In genomic region chr11:9601041-9601875, GRCh38 we compare ENCODE assay signal across 8 cellular contexts. TPM values are rescaled to one million over a fixed set of nuclear protein-coding genes. Genes with fewer than 3 reads are reported as not detected.
DNase-seq lines count a peak whose midpoint lies in the region; ATAC-seq and TF ChIP-seq lines count a peak whose summit lies in the region.

No MANE protein-coding gene starts in this region.

- H3K27ac Mint-ChIP-seq in CD4-positive, CD25-positive, alpha-beta regulatory T cell = peak overlapping the region; percentile 45 to 98 (median 88)
- peak overlapping the region; percentile 88 for H3K27ac Mint-ChIP-seq in memory B cell
- H3K27ac Mint-ChIP-seq in stimulated activated naive CD8-positive, alpha-beta T cell treated with anti-CD3 and anti-CD28 coated beads, Interleukin-15, amount 100 ng/mL, for 72 hours = peak overlapping the region; percentile 46 to 98

- H3K4me1 Mint-ChIP-seq in CD4-positive, CD25-positive, alpha-beta regulatory T cell = peaks cover 11 to 23% (median 16%) of the 10 kb centered on the region in 4 donors
- H3K4me1 Mint-ChIP-seq in memory B cell = peaks cover 41% of the 10 kb centered on the region
- peaks cover 37% of the 10 kb centered on the region for H3K4me1 Mint-ChIP-seq in stimulated activated naive CD8-positive, alpha-beta T cell treated with anti-CD3 and anti-CD28 coated beads, Interleukin-15, amount 100 ng/mL, for 72 hours

- H3K4me3 ChIP-seq in CD4-positive, CD25-positive, alpha-beta regulatory T cell (ENCODE audit: low read depth, low read length) = peak overlapping the region; percentile 62
- H3K4me3 ChIP-seq in brain microvascular endothelial cell (ENCODE audit: low read depth, low read length) (no peak overlapping the region), tibial nerve (no peak overlapping the region)

- peak; percentile 10 to 76 (median 22) for DNase-seq in CD4-positive, CD25-positive, alpha-beta regulatory T cell
- DNase-seq in T-helper 1 cell (peak; percentile 13 to 86 (median 25)), brain microvascular endothelial cell (peak; percentile 95), memory B cell (ENCODE audit: low spot score in 2 of 2) (peak; percentile 39 to 54), tibial nerve (ENCODE audit: low spot score in 2 of 2) (no peak)
- DNase-seq in stimulated activated naive CD8-positive, alpha-beta T cell treated with anti-CD3 and anti-CD28 coated beads, Interleukin-15, amount 100 ng/mL, for 72 hours = peak; percentile 74 to 86

- no peaks in the 10 kb centered on the region for H3K27me3 Mint-ChIP-seq in CD4-positive, CD25-positive, alpha-beta regulatory T cell
- H3K27me3 Mint-ChIP-seq in memory B cell = no peaks in the 10 kb centered on the region
- peaks cover 11% of the 10 kb centered on the region for H3K27me3 Mint-ChIP-seq in stimulated activated naive CD8-positive, alpha-beta T cell treated with anti-CD3 and anti-CD28 coated beads, Interleukin-15, amount 100 ng/mL, for 72 hours

- H3K27me3 ChIP-seq in CD4-positive, CD25-positive, alpha-beta regulatory T cell (ENCODE audit: control insufficient read depth, insufficient read depth, low read length) = no peaks in the 10 kb centered on the region
- H3K27me3 ChIP-seq in brain microvascular endothelial cell (replicated peaks) (no peaks in the 10 kb centered on the region), tibial nerve (no peaks in the 10 kb centered on the region)

- TF ChIP-seq POLR2A in tibial nerve (IDR thresholded peaks at IDR 0.05) = no peak

- ATAC-seq in CD4-positive, CD25-positive, alpha-beta regulatory T cell (ENCODE audit: low read depth in 2 of 2) = peak; percentile 73 to 85
- ATAC-seq in GM19372 (IDR thresholded peaks at IDR 0.05; ENCODE audit: low read depth, unreplicated experiment) (peak; percentile 84), HG03378 (IDR thresholded peaks at IDR 0.05; ENCODE audit: unreplicated experiment) (peak; percentile 73), memory B cell (ENCODE audit: low read depth) (peak; percentile 90)
- ATAC-seq in stimulated activated naive CD8-positive, alpha-beta T cell treated with anti-CD3 and anti-CD28 coated beads, Interleukin-15, amount 100 ng/mL, for 72 hours = peak; percentile 93

- in situ Hi-C loops in brain microvascular endothelial cell (cut with HindIII; ENCODE audit: low pct_ligation_motif_present, low sequenced_read_pairs) = no loop called here

- peak overlapping the region; percentile 1 to 74 (median 68) for H3K4me3 Mint-ChIP-seq in CD4-positive, CD25-positive, alpha-beta regulatory T cell
- peak overlapping the region; percentile 85 for H3K4me3 Mint-ChIP-seq in memory B cell
- H3K4me3 Mint-ChIP-seq in stimulated activated naive CD8-positive, alpha-beta T cell treated with anti-CD3 and anti-CD28 coated beads, Interleukin-15, amount 100 ng/mL, for 72 hours = peak overlapping the region; percentile 84 to 90

- H3K4me1 ChIP-seq in CD4-positive, CD25-positive, alpha-beta regulatory T cell (ENCODE audit: control insufficient read depth, insufficient read depth, low read length, poor library complexity, severe bottlenecking) = peaks cover 15% of the 10 kb centered on the region
- H3K4me1 ChIP-seq in tibial nerve = no peaks in the 10 kb centered on the region

- TF ChIP-seq CTCF in brain microvascular endothelial cell (IDR thresholded peaks at IDR 0.05; ENCODE audit: low read depth, low read length, missing control alignments) = no peak
- TF ChIP-seq CTCF in tibial nerve (IDR thresholded peaks at IDR 0.05) = no peak

- H3K36me3 Mint-ChIP-seq in CD4-positive, CD25-positive, alpha-beta regulatory T cell = no peaks in the 10 kb centered on the region
- no peaks in the 10 kb centered on the region for H3K36me3 Mint-ChIP-seq in memory B cell

- H3K9me3 Mint-ChIP-seq in CD4-positive, CD25-positive, alpha-beta regulatory T cell = peaks cover 0 to 1% (median 0%) of the 10 kb centered on the region in 7 donors
- no peaks in the 10 kb centered on the region for H3K9me3 Mint-ChIP-seq in memory B cell
- no peaks in the 10 kb centered on the region for H3K9me3 Mint-ChIP-seq in stimulated activated naive CD8-positive, alpha-beta T cell treated with anti-CD3 and anti-CD28 coated beads, Interleukin-15, amount 100 ng/mL, for 72 hours

- 42 to 43% methylated on average over 7 of the region's 7 CpGs for WGBS in tibial nerve, 2 donors

- no peaks in the 10 kb centered on the region for H3K36me3 ChIP-seq in CD4-positive, CD25-positive, alpha-beta regulatory T cell (ENCODE audit: control insufficient read depth, insufficient read depth, low read length)
- H3K36me3 ChIP-seq in brain microvascular endothelial cell (replicated peaks) (no peaks in the 10 kb centered on the region), tibial nerve (no peaks in the 10 kb centered on the region)

- no peaks in the 10 kb centered on the region for H3K9me3 ChIP-seq in CD4-positive, CD25-positive, alpha-beta regulatory T cell (ENCODE audit: control insufficient read depth in 2 of 2, low read length in 2 of 2)
- H3K9me3 ChIP-seq in tibial nerve = no peaks in the 10 kb centered on the region

- no peak for TF ChIP-seq EP300 in tibial nerve (IDR thresholded peaks at IDR 0.05)

- peak overlapping the region; percentile 41 for H3K27ac ChIP-seq in CD4-positive, CD25-positive, alpha-beta regulatory T cell (ENCODE audit: insufficient read depth, low read length, poor library complexity, severe bottlenecking)
- H3K27ac ChIP-seq in brain microvascular endothelial cell (peak overlapping the region; percentile 85), tibial nerve (peak overlapping the region in 1 of 4 donors; percentile 5)

RNA-seq across cellular contexts. Expression of gene WEE1, which starts 27.8 kb away (rescaled TPM):
- total RNA-seq in CD4-positive, CD25-positive, alpha-beta regulatory T cell = 41.1 TPM
- polyA plus RNA-seq in CD4-positive, CD25-positive, alpha-beta regulatory T cell = 10 to 100 TPM; 11.5 to 25.4 (median 18.9) TPM
- 10 to 100 TPM; 19.2 to 32.4 (median 22.2) TPM for total RNA-seq in tibial nerve

Comparison
In these comparisons a context has a peak if more than half of its experiments do, and no peak if none do; other contexts are left out.
1. DNase-seq: peak in CD4-positive, CD25-positive, alpha-beta regulatory T cell (3 of 3), T-helper 1 cell (5 of 5), brain microvascular endothelial cell (single experiment), memory B cell (2 of 2) and stimulated activated naive CD8-positive, alpha-beta T cell treated with anti-CD3 and anti-CD28 coated beads, Interleukin-15, amount 100 ng/mL, for 72 hours (2 of 2); none in tibial nerve (0 of 2).
2. Peak in every context shown above with its lines, with median percentiles within 50 percentile points of each other: ATAC-seq, H3K27ac Mint-ChIP-seq and H3K4me3 Mint-ChIP-seq.